ENCODE assay signal across 13 cellular contexts in genomic region chr5:55816342-55816741, GRCh38. TPM values are rescaled to one million over a fixed set of nuclear protein-coding genes. Genes with fewer than 3 reads are reported as not detected.
DNase-seq lines count a peak whose midpoint lies in the region; ATAC-seq and TF ChIP-seq lines count a peak whose summit lies in the region.
"Had no signal": no experiment of that assay in that cellular context is flagged by ENCODE, and none has a peak within 500 bp of the region (broad histone marks: within the 10 kb centered on the region; RNA-seq: fewer than 3 reads in every experiment).

No MANE protein-coding gene starts in this region.

- no TSS peak for BruUV-seq in PC-3 (replicated peaks; lab: Mats Ljungman, UMichigan)

- no peaks in the 10 kb centered on the region for H3K9me3 ChIP-seq in PC-3 (ENCODE audit: low read length)
- H3K9me3 ChIP-seq in left lung: no peaks in the 10 kb centered on the region
- H3K9me3 ChIP-seq: vagina had no signal

- no peak overlapping the region for H3K27ac ChIP-seq in PC-3 (ENCODE audit: low read length)
- H3K27ac ChIP-seq in left lung: no peak overlapping the region
- H3K27ac ChIP-seq: vagina had no signal

- H3K4me3 ChIP-seq in PC-3 (ENCODE audit: low read length) (no peak overlapping the region), retinal pigment epithelial cell (ENCODE audit: low read length) (no peak overlapping the region), left lung (no peak overlapping the region)
- H3K4me3 ChIP-seq: vagina had no signal

- no peaks in the 10 kb centered on the region for H4K20me1 ChIP-seq in PC-3 (ENCODE audit: low read length)

- no peaks in the 10 kb centered on the region for H3K9me2 ChIP-seq in PC-3 (replicated peaks; ENCODE audit: low read length)

- ATAC-seq in PC-3 (peak; percentile 50), left lung (no peak), HG02970 (IDR thresholded peaks at IDR 0.05; ENCODE audit: low FRiP score, unreplicated experiment) (no peak), left lobe of liver (no peak)
- ATAC-seq: natural killer cell had no signal

- POLR2A ChIA-PET in PC-3 (lab: Charles Lee; ENCODE audit: unreplicated experiment): no interaction called here

- no peaks in the 10 kb centered on the region for H3F3A ChIP-seq in PC-3 (ENCODE audit: low read length, unreplicated experiment)

- peaks cover 8% of the 10 kb centered on the region for H3K4me1 ChIP-seq in PC-3 (ENCODE audit: insufficient read depth, low read length)
- no peaks in the 10 kb centered on the region for H3K4me1 ChIP-seq in left lung

- TF ChIP-seq CTCF in PC-3 (conservative IDR thresholded peaks at IDR 0.05; ENCODE audit: low read depth, low read length): no peak
- no peak for TF ChIP-seq CTCF in retinal pigment epithelial cell (conservative IDR thresholded peaks at IDR 0.05; ENCODE audit: low read depth, low read length)
- no peak for TF ChIP-seq CTCF in left lung (IDR thresholded peaks at IDR 0.05)

- DNase-seq in GM04504 (ENCODE audit: low read depth) (peak; percentile 62), PC-3 (peak; percentile 70), epidermal melanocyte (ENCODE audit: insufficient read length, low spot score) (peak; percentile 71), retinal pigment epithelial cell (ENCODE audit: low read depth) (peak; percentile 51), left lung (no peak), left lobe of liver (ENCODE audit: low spot score) (no peak)
- DNase-seq: activated naive CD4-positive, alpha-beta T cell treated with anti-CD3 and anti-CD28 coated beads, Interleukin-2, amount 50 U/mL, for 16 hours; effector memory CD4-positive, alpha-beta T cell; natural killer cell; NCI-H510A treated with DMSO at 0.1 percent for 48 hours; stimulated activated CD4-positive, alpha-beta T cell treated with anti-CD3 and anti-CD28 coated beads, Interleukin-12 subunit alpha, Interleukin-12 subunit beta, amount 100 ng/mL, for 4 hours had no signal

- no peak overlapping the region for H3K9ac ChIP-seq in PC-3 (ENCODE audit: low read length)

- no peaks in the 10 kb centered on the region for H3K27me3 ChIP-seq in PC-3 (ENCODE audit: low read length)
- H3K27me3 ChIP-seq in left lung: peaks cover 0 to 10% of the 10 kb centered on the region in 2 donors
- H3K27me3 ChIP-seq: vagina had no signal

- no peaks in the 10 kb centered on the region for H3K79me2 ChIP-seq in PC-3 (ENCODE audit: low read length)

- H3K36me3 ChIP-seq in PC-3 (ENCODE audit: low read depth, low read length) (no peaks in the 10 kb centered on the region), left lung (no peaks in the 10 kb centered on the region)
- H3K36me3 ChIP-seq: vagina had no signal

- no peak overlapping the region for H3K4me2 ChIP-seq in PC-3 (ENCODE audit: low read length)

- H2AFZ ChIP-seq in PC-3 (ENCODE audit: low read length): no peak overlapping the region

- intact Hi-C loops in PC-3 (cut with micrococcal nuclease): no loop called here
- intact Hi-C loops in left lung (cut with DNase I): no loop called here

- CTCF ChIA-PET in PC-3 (lab: Charles Lee): no interaction called here

RNA-seq across cellular contexts. Expression of gene IL31RA, which starts 34.8 kb away (rescaled TPM):
- total RNA-seq in PC-3 (2014; rRNA removed) (1.6 and 3.0 TPM in 2 replicates), left lung (under 1 TPM; 0.16 to 0.55 TPM), left lobe of liver (not detected)
- total RNA-seq: natural killer cell, vagina had no signal

Comparison
In these comparisons a context has a peak if more than half of its experiments do, and no peak if none do; other contexts are left out.
1. DNase-seq: peak in GM04504 (single experiment), PC-3 (single experiment), epidermal melanocyte (single experiment) and retinal pigment epithelial cell (single experiment); none in left lung (0 of 2) and left lobe of liver (single experiment).